Comparison of ENCODE assay signal across 8 cellular contexts in genomic region chr13:99501135-99501951, GRCh38. TPM values are rescaled to one million over a fixed set of nuclear protein-coding genes. Genes with fewer than 3 reads are reported as not detected.
DNase-seq lines count a peak whose midpoint lies in the region; ATAC-seq and TF ChIP-seq lines count a peak whose summit lies in the region.

TSS of gene TM9SF2 (plus strand) at chr13:99501472. CDS start at chr13:99501607, 135 bp downstream.

- TF ChIP-seq CTCF in GM06990 (IDR thresholded peaks at IDR 0.05; ENCODE audit: insufficient read depth, low read length, poor library complexity, severe bottlenecking) (no peak), omental fat pad (IDR thresholded peaks at IDR 0.05) (no peak), testis (IDR thresholded peaks at IDR 0.05) (peak in 1 of 3 experiments; percentile 19)

- no peaks in the 10 kb centered on the region for H3K9me3 ChIP-seq in testis

- peak within 1 kb of the TSS; percentile 83 for H3K4me3 ChIP-seq in GM06990 (replicated peaks; ENCODE audit: low read depth, low read length)
- H3K4me3 ChIP-seq in testis: peak within 1 kb of the TSS; percentile 73 to 91

- peak within 1 kb of the TSS; percentile 76 to 84 for H3K27ac ChIP-seq in testis

- H3K27ac Mint-ChIP-seq in activated naive CD4-positive, alpha-beta T cell treated with anti-CD3 and anti-CD28 coated beads, Interleukin-2, amount 50 U/mL, for 72 hours: peak within 1 kb of the TSS; percentile 99

- WGBS in testis, 2 donors: 0 to 1% methylated on average over 28 to 61 of the region's 61 CpGs

- no peak for TF ChIP-seq POLR2A in testis (IDR thresholded peaks at IDR 0.05)

- H3K9me3 Mint-ChIP-seq in activated naive CD4-positive, alpha-beta T cell treated with anti-CD3 and anti-CD28 coated beads, Interleukin-2, amount 50 U/mL, for 72 hours: peaks cover 0 to 8% of the 10 kb centered on the region in 2 donors

- ATAC-seq in HG02588 (IDR thresholded peaks at IDR 0.05; ENCODE audit: unreplicated experiment) (peak; percentile 52), omental fat pad (ENCODE audit: low FRiP score) (peak; percentile 91)
- peak; percentile 58 to 66 for ATAC-seq in activated naive CD4-positive, alpha-beta T cell treated with anti-CD3 and anti-CD28 coated beads, Interleukin-2, amount 50 U/mL, for 72 hours

- peak; percentile 97 for DNase-seq in GM06990 (ENCODE audit: extremely low read depth, insufficient read length)
- peak; percentile 99 for DNase-seq in NCI-H1092 treated with DMSO at 0.1 percent for 48 hours (lab: John Stamatoyannopoulos, UW)
- peak; percentile 86 for DNase-seq in SKM-1 (lab: John Stamatoyannopoulos, UW; ENCODE audit: unreplicated experiment)
- DNase-seq in activated naive CD4-positive, alpha-beta T cell treated with anti-CD3 and anti-CD28 coated beads, Interleukin-2, amount 50 U/mL, for 72 hours (ENCODE audit: low spot score in 2 of 2): peak; percentile 95 to 98
- DNase-seq in glomerular endothelial cell (ENCODE audit: extremely low read depth, low read depth, low spot score): no peak
- peak; percentile 90 for DNase-seq in omental fat pad (ENCODE audit: low spot score)
- peak; percentile 94 for DNase-seq in testis

- H3K4me1 ChIP-seq in testis: peaks cover 32% of the 10 kb centered on the region

- H3K36me3 Mint-ChIP-seq in activated naive CD4-positive, alpha-beta T cell treated with anti-CD3 and anti-CD28 coated beads, Interleukin-2, amount 50 U/mL, for 72 hours: peaks cover 28 to 33% of the 10 kb centered on the region in 2 donors

- intact Hi-C loops in testis (cut with DNase I; ENCODE audit: low total_unique reads): no loop called here

- H3K36me3 ChIP-seq in GM06990 (ENCODE audit: control insufficient read depth, insufficient read depth, low read length) (no peaks in the 10 kb centered on the region), testis (ENCODE audit: low read depth, missing control alignments) (no peaks in the 10 kb centered on the region)

- H3K27me3 ChIP-seq in GM06990 (replicated peaks; ENCODE audit: control insufficient read depth, insufficient read depth, low read length) (no peaks in the 10 kb centered on the region), testis (no peaks in the 10 kb centered on the region)

RNA-seq across cellular contexts. Expression of gene TM9SF2, which starts in this region (rescaled TPM):
- total RNA-seq in activated naive CD4-positive, alpha-beta T cell treated with anti-CD3 and anti-CD28 coated beads, Interleukin-2, amount 50 U/mL, for 72 hours: 10 to 100 TPM; 44.0 to 49.0 TPM
- total RNA-seq in glomerular endothelial cell (112 and 119 TPM in 2 replicates), omental fat pad (10 to 100 TPM; 72.1 to 92.0 (median 88.4) TPM), testis (100 to 1,000 TPM; 106 to 119 TPM)
- polyA plus RNA-seq in testis (ENCODE audit: insufficient read depth, low read depth, low replicate concordance): 136 TPM
